In genomic region chr6:125357515-125358256, GRCh38 we compare ENCODE assay signal across 8 cellular contexts. TPM values are rescaled to one million over a fixed set of nuclear protein-coding genes. Genes with fewer than 3 reads are reported as not detected.
A peak's percentile ranks its signal among the peaks of the same experiment; 100 is the strongest.
DNase-seq lines count a peak whose midpoint lies in the region; ATAC-seq and TF ChIP-seq lines count a peak whose summit lies in the region.

No MANE protein-coding gene starts in this region.

- H3K4me3 Mint-ChIP-seq in stimulated activated naive B cell treated with anti-CD40 and anti-IgM and Interleukin-4, amounts not matched to agents 10 μg/mL and 1 μg/mL and 100 μg/mL, for 72 hours, result no peak overlapping the region

- no peak overlapping the region for H3K27ac Mint-ChIP-seq in stimulated activated naive B cell treated with anti-CD40 and anti-IgM and Interleukin-4, amounts not matched to agents 10 μg/mL and 1 μg/mL and 100 μg/mL, for 72 hours

- DNase-seq in Right ventricle myocardium inferior (ENCODE audit: missing footprints) (peak; percentile 55), cardiac septum (ENCODE audit: low spot score) (no peak), astrocyte of the cerebellum (ENCODE audit: low read depth) (peak; percentile 19), kidney tubule cell (ENCODE audit: low spot score) (no peak), NCI-H524 (lab: John Stamatoyannopoulos, UW) (no peak), D341Med (ENCODE audit: low spot score) (no peak)
- DNase-seq in stimulated activated naive B cell treated with anti-CD40 and anti-IgM and Interleukin-4, amounts not matched to agents 10 μg/mL and 1 μg/mL and 100 μg/mL, for 72 hours, result no peak

- no peak overlapping the region for H3K4me3 ChIP-seq in astrocyte of the cerebellum (ENCODE audit: low read depth, low read length)

- H3K36me3 Mint-ChIP-seq in stimulated activated naive B cell treated with anti-CD40 and anti-IgM and Interleukin-4, amounts not matched to agents 10 μg/mL and 1 μg/mL and 100 μg/mL, for 72 hours, result no peaks in the 10 kb centered on the region

- in situ Hi-C loops in astrocyte of the cerebellum (cut with HindIII; ENCODE audit: low sequenced_read_pairs), result no loop called here

- no peaks in the 10 kb centered on the region for H3K9me3 Mint-ChIP-seq in stimulated activated naive B cell treated with anti-CD40 and anti-IgM and Interleukin-4, amounts not matched to agents 10 μg/mL and 1 μg/mL and 100 μg/mL, for 72 hours

- H3K4me1 Mint-ChIP-seq in stimulated activated naive B cell treated with anti-CD40 and anti-IgM and Interleukin-4, amounts not matched to agents 10 μg/mL and 1 μg/mL and 100 μg/mL, for 72 hours, result peaks cover 15% of the 10 kb centered on the region in 2 donors

- intact Hi-C loops in Right ventricle myocardium inferior (cut with DNase I) (no loop called here), cardiac septum (cut with DNase I) (no loop called here)

- ATAC-seq in Right ventricle myocardium inferior (no peak), HG02943 (IDR thresholded peaks at IDR 0.05; ENCODE audit: low read depth, unreplicated experiment) (peak; percentile 69)
- ATAC-seq in stimulated activated naive B cell treated with anti-CD40 and anti-IgM and Interleukin-4, amounts not matched to agents 10 μg/mL and 1 μg/mL and 100 μg/mL, for 72 hours (replicated peaks), result peak; percentile 77

- TF ChIP-seq CTCF in astrocyte of the cerebellum (IDR thresholded peaks at IDR 0.05; ENCODE audit: low read depth, low read length, missing control alignments), result no peak

- H3K27me3 Mint-ChIP-seq in stimulated activated naive B cell treated with anti-CD40 and anti-IgM and Interleukin-4, amounts not matched to agents 10 μg/mL and 1 μg/mL and 100 μg/mL, for 72 hours, result peaks cover 10 to 18% of the 10 kb centered on the region in 2 donors

RNA-seq across cellular contexts. Expression of gene HDDC2, which starts 55.9 kb away (rescaled TPM):
- total RNA-seq in Right ventricle myocardium inferior (91.6 TPM), cardiac septum (88.8 TPM)

Comparison
In these comparisons a context has a peak if more than half of its experiments do, and no peak if none do; other contexts are left out.
1. DNase-seq: peak in Right ventricle myocardium inferior (single experiment) and astrocyte of the cerebellum (single experiment); none in cardiac septum (single experiment), stimulated activated naive B cell treated with anti-CD40 and anti-IgM and Interleukin-4, amounts not matched to agents 10 μg/mL and 1 μg/mL and 100 μg/mL, for 72 hours (single experiment), kidney tubule cell (single experiment), NCI-H524 (0 of 2) and D341Med (single experiment).